1 cellular context compared by ENCODE assay signal in genomic region chr1:36224537-36225297, GRCh38.
TF ChIP-seq lines count a peak whose summit lies in the region.

No MANE protein-coding gene starts in this region.

TF ChIP-seq in HCT116, 20 proteins besides CTCF, POLR2A, EP300 and RAD21 (continued from another document):
- TF ChIP-seq TCF7L2 (IDR thresholded peaks at IDR 0.05; ENCODE audit: borderline replicate concordance, extremely low read depth, insufficient read depth, insufficient read length) (no peak), MAX (IDR thresholded peaks at IDR 0.05) (peak; percentile 5; the same call in 1 of the 2 replicates), CEBPB (IDR thresholded peaks at IDR 0.05; ENCODE audit: low read depth) (no peak), REST (IDR thresholded peaks at IDR 0.05; ENCODE audit: low read depth) (no peak), YY1 (IDR thresholded peaks at IDR 0.05; ENCODE audit: extremely low read depth, insufficient replicate concordance, low read depth, low read length) (no peak), SP1 (IDR thresholded peaks at IDR 0.05; ENCODE audit: low read depth) (no peak), SRF (IDR thresholded peaks at IDR 0.05; ENCODE audit: low read depth) (no peak), ZFX (IDR thresholded peaks at IDR 0.05) (peak; percentile 90)
